In the genomic region with DNA sequence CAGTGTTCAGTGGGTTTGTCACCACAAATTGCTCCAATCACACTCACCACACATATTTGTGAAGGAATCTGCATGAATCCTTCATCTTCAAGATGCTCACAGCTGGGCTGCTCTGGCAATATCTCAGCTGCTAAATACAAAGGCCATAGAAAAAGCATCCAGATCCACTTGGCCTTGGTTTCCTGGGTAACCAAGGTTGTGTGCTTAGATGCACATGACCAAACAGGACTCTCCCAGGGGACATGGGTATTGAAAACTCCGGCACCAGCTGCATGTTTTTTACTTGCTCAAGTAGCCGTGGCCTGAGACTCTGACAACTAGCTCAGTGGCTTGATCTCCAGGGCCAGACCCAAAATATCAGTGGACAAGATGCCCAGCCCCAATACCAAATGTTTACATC, we compare ENCODE assay signal across 13 cellular contexts.
"Had no signal": no experiment of that assay in that cellular context is flagged by ENCODE, and none has a peak within 500 bp of the region (broad histone marks: within the 10 kb centered on the region; RNA-seq: fewer than 3 reads in every experiment).

No MANE protein-coding gene starts in this region.

- H3K27ac ChIP-seq: foreskin keratinocyte, left lung, right lobe of liver had no signal

- H3K27me3 ChIP-seq: foreskin keratinocyte, left lung, right lobe of liver had no signal

- H3K4me3 ChIP-seq: left lung, mucosa of descending colon, right lobe of liver had no signal

- H3K4me1 ChIP-seq: foreskin keratinocyte, left lung, right lobe of liver had no signal

- H3K36me3 ChIP-seq: left lung, right lobe of liver had no signal

- DNase-seq: activated CD4-positive, alpha-beta T cell treated with anti-CD3 and anti-CD28 coated beads, Interleukin-2, amount 50 U/mL, for 1 hour; activated naive CD4-positive, alpha-beta T cell treated with anti-CD3 and anti-CD28 coated beads for 36 hours; activated T-cell treated with anti-CD3 and anti-CD28 coated beads for 4 hours; foreskin keratinocyte; left lung; mucosa of descending colon; naive thymus-derived CD8-positive, alpha-beta T cell; nucleus accumbens; right lobe of liver; stimulated activated CD4-positive, alpha-beta T cell treated with anti-CD3 and anti-CD28 coated beads, Interleukin-2, amount 100 ng/mL, for 24 hours; stimulated activated naive CD4-positive, alpha-beta T cell; substantia nigra had no signal

- H3K9me3 ChIP-seq: right lobe of liver had no signal

- ATAC-seq: activated T-helper 17 cell treated with anti-CD3 and anti-CD28 coated beads, Interleukin-2, amount 50 U/mL, for 72 hours; foreskin keratinocyte; left lung; mucosa of descending colon; naive thymus-derived CD8-positive, alpha-beta T cell; right lobe of liver had no signal
